Comparison of ENCODE assay signal across 1 cellular context in the genomic region with DNA sequence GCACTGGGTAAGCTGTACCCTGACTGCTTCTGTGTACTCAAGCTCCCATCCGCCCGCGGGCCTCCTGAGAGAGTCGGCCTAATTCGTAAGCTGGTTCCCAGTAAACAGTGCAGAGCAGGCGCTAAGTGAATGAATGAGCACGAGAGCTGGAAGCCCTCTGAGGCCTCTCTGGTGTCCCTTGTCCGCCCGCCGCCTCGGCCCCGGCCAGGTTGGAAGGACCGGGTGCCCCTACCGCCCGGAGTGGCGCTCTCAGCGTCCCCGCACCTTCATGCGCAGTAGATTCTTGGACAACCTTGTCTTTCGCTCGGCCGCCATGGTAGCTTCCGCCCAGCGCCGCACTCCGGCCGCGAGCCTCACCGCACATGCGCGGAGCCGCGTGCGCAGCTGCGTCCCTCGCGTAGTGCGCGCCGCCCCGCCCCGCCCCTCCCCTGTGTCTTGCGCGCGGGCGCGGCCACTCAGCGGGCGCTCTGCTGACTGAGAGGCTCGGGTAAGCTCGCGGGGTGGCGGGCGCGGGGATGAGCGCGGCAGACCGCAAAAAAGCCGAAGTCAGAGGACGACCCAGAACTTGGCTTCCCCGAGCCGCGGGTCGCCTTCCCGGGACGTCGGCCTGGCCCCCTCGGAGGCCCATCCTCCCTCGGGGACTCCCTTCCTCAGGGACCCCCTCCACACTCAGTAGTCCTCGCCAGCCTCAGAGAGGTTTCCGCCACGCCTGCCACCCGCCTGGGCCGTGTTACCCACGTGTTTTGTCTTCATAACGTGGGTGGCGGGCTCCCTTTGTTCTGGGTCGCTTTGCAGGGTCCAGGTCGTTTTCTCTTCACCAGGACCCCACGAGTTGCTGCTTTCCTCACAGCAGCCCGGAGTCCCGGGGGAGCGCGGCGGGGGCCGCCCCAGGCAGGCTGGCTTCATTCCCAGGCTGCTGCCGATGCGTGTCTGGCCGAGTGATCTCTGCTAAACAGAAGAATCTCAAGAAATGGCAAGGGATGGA.
A peak's percentile ranks its signal among the peaks of the same experiment; 100 is the strongest.
TF ChIP-seq lines count a peak whose summit lies in the region.

A gene with protein sequence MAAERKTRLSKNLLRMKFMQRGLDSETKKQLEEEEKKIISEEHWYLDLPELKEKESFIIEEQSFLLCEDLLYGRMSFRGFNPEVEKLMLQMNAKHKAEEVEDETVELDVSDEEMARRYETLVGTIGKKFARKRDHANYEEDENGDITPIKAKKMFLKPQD (minus strand): TSS at position 364 of the 985 bp plus-strand sequence. CDS start 49 bp downstream, at position 315.

TF ChIP-seq in A549, 52 proteins besides CTCF, POLR2A, EP300 and RAD21 (continued from another document):
- TF ChIP-seq HOXB13 (CRISPR knock-in tag; IDR thresholded peaks at IDR 0.05; ENCODE audit: low read depth) (peak; percentile 67; the same call in 1 of the 2 replicates), CHD4 (IDR thresholded peaks at IDR 0.05; ENCODE audit: borderline replicate concordance) (no peak), EHF (CRISPR knock-in tag; IDR thresholded peaks at IDR 0.05) (no peak), RNF2 (IDR thresholded peaks at IDR 0.05; ENCODE audit: borderline replicate concordance, low read depth) (peak; percentile 99)
- TF ChIP-seq, protein P1, sequence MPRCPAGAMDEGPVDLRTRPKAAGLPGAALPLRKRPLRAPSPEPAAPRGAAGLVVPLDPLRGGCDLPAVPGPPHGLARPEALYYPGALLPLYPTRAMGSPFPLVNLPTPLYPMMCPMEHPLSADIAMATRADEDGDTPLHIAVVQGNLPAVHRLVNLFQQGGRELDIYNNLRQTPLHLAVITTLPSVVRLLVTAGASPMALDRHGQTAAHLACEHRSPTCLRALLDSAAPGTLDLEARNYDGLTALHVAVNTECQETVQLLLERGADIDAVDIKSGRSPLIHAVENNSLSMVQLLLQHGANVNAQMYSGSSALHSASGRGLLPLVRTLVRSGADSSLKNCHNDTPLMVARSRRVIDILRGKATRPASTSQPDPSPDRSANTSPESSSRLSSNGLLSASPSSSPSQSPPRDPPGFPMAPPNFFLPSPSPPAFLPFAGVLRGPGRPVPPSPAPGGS (IDR thresholded peaks at IDR 0.05), result peak; percentile 67; the same call in 1 of the 3 replicates
- TF ChIP-seq, protein P2, sequence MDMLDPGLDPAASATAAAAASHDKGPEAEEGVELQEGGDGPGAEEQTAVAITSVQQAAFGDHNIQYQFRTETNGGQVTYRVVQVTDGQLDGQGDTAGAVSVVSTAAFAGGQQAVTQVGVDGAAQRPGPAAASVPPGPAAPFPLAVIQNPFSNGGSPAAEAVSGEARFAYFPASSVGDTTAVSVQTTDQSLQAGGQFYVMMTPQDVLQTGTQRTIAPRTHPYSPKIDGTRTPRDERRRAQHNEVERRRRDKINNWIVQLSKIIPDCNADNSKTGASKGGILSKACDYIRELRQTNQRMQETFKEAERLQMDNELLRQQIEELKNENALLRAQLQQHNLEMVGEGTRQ (IDR thresholded peaks at IDR 0.05), result peak; percentile 70
- TF ChIP-seq, protein P3, sequence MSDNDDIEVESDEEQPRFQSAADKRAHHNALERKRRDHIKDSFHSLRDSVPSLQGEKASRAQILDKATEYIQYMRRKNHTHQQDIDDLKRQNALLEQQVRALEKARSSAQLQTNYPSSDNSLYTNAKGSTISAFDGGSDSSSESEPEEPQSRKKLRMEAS (IDR thresholded peaks at IDR 0.05), result peak; percentile 99
